Comparison of ENCODE assay signal across 9 cellular contexts in the genomic region with DNA sequence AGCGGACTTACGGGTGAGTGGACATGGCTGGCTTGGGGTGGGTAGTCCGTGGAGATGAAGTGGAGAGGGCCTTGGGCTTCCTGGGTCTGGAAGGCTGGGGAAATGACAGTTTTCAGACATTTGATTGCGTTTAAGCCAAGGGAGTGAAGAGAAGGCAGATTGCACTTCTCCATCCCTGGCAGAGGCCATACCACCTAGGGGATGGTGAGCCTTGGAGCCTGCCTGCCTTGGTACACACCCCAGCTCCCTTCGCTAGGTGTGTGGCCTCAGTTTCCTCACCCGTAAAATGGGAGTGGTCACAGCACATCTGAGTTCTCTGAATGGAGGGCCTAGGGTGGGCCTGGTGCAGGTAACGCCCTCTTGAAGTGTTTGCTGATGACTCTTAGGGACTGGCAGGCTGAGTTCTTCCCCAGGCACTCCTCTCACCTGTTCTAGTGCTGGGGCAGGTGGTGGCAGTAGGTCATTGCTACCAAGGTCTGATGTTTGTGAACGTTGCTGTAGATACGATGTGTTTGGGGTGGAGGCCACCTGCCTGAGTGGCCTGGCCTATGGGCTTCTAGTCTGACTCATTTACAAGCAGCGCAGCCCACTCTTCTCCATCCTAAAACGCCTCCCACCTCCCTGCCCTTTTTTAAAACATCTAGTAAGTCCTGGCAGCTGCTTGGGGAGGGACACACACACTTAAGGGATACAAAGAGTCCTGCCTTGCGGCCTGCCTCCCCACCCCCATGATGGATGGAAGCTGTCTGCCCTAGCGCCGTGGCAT. TPM values are rescaled to one million over a fixed set of nuclear protein-coding genes. Genes with fewer than 3 reads are reported as not detected.
DNase-seq lines count a peak whose midpoint lies in the region; ATAC-seq, FAIRE-seq and TF ChIP-seq lines count a peak whose summit lies in the region.
"Had no signal": no experiment of that assay in that cellular context is flagged by ENCODE, and none has a peak within 500 bp of the region (broad histone marks: within the 10 kb centered on the region; RNA-seq: fewer than 3 reads in every experiment).

No MANE protein-coding gene starts in this region.

- H3K4me1 Mint-ChIP-seq in progenitor cell of endocrine pancreas (ENCODE audit: low read depth), result peaks cover 23% of the 10 kb centered on the region

- no peaks in the 10 kb centered on the region for H3K27me3 ChIP-seq in effector memory CD4-positive, alpha-beta T cell (replicated peaks; ENCODE audit: control insufficient read depth, insufficient read depth, low read length, poor library complexity, severe bottlenecking)

- ATAC-seq in GM18868 (IDR thresholded peaks at IDR 0.05; ENCODE audit: unreplicated experiment), result no peak
- ATAC-seq in GM21381 (IDR thresholded peaks at IDR 0.05; ENCODE audit: unreplicated experiment), result no peak

- H3K9me3 ChIP-seq in effector memory CD4-positive, alpha-beta T cell (ENCODE audit: control insufficient read depth, low read length), result no peaks in the 10 kb centered on the region

- H3K36me3 Mint-ChIP-seq in progenitor cell of endocrine pancreas (ENCODE audit: insufficient read depth), result peaks cover 12% of the 10 kb centered on the region

- H3K4me3 ChIP-seq in effector memory CD4-positive, alpha-beta T cell (ENCODE audit: insufficient read depth, low read depth, low read length, poor library complexity, severe bottlenecking), result peak overlapping the region; percentile 85

- DNase-seq in GM12891 (ENCODE audit: insufficient read length, low spot score), result no peak
- peak; percentile 93 for DNase-seq in NCI-H2196 (lab: John Stamatoyannopoulos, UW; ENCODE audit: unreplicated experiment)
- no peak for DNase-seq in effector memory CD4-positive, alpha-beta T cell
- DNase-seq in progenitor cell of endocrine pancreas (ENCODE audit: low spot score, unreplicated experiment), result no peak
- no peak for DNase-seq in medulla oblongata (ENCODE audit: extremely low spot score)
- DNase-seq in NCI-H446 (lab: John Stamatoyannopoulos, UW), result no peak

- peaks cover 7% of the 10 kb centered on the region for H3K27me3 Mint-ChIP-seq in progenitor cell of endocrine pancreas

- peak overlapping the region; percentile 76 for H3K27ac Mint-ChIP-seq in progenitor cell of endocrine pancreas

- peaks cover 73% of the 10 kb centered on the region for H3K4me1 ChIP-seq in effector memory CD4-positive, alpha-beta T cell (ENCODE audit: control insufficient read depth, insufficient read depth, low read length, poor library complexity, severe bottlenecking)

- TF ChIP-seq POLR2A in GM12891 (IDR thresholded peaks at IDR 0.05; ENCODE audit: low read depth, low read length), result no peak

- H3K4me3 Mint-ChIP-seq in progenitor cell of endocrine pancreas (ENCODE audit: low read depth), result peak overlapping the region; percentile 51

- peak; percentile 45 for FAIRE-seq in GM12891 (lab: Jason Lieb, UNC)

- TF ChIP-seq CTCF in progenitor cell of endocrine pancreas (IDR thresholded peaks at IDR 0.05; ENCODE audit: unreplicated experiment), result no peak

- H3K9me3 Mint-ChIP-seq in progenitor cell of endocrine pancreas (ENCODE audit: low read depth), result no peaks in the 10 kb centered on the region

- H3K36me3 ChIP-seq in effector memory CD4-positive, alpha-beta T cell (ENCODE audit: control insufficient read depth, insufficient read depth, low read length), result peaks cover 39% of the 10 kb centered on the region

- peak overlapping the region; percentile 94 for H3K27ac ChIP-seq in effector memory CD4-positive, alpha-beta T cell (ENCODE audit: insufficient read depth, low read length, poor library complexity, severe bottlenecking)
- H3K27ac ChIP-seq: epithelial cell of prostate had no signal

TF ChIP-seq in GM12891, 5 proteins besides CTCF, POLR2A, EP300 and RAD21:
- no peak for TF ChIP-seq TAF1 (IDR thresholded peaks at IDR 0.05; ENCODE audit: low read depth, low read length)
- TF ChIP-seq PAX5 (IDR thresholded peaks at IDR 0.05; ENCODE audit: insufficient read depth, low read length, severe bottlenecking), result no peak
- no peak for TF ChIP-seq POLR2AphosphoS5 (IDR thresholded peaks at IDR 0.05; ENCODE audit: low read depth, low read length)
- TF ChIP-seq SPI1 (IDR thresholded peaks at IDR 0.05; ENCODE audit: low read depth, low read length), result no peak
- TF ChIP-seq POU2F2 (IDR thresholded peaks at IDR 0.05; ENCODE audit: low read depth, low read length), result no peak

RNA-seq across cellular contexts. Expression of gene RBM38, which starts 2.3 kb away (rescaled TPM):
- polyA plus RNA-seq in GM12891 (2012; ENCODE audit: low read depth, missing spikeins), result 82.1 TPM
- total RNA-seq in progenitor cell of endocrine pancreas, result 21.0 and 24.1 TPM in 2 replicates

RNA-seq across cellular contexts. Expression of gene RAE1, which starts 42.4 kb away (rescaled TPM):
- 29.3 TPM for polyA plus RNA-seq in GM12891 (2012; ENCODE audit: low read depth, missing spikeins)
- total RNA-seq in progenitor cell of endocrine pancreas, result 44.6 and 47.3 TPM in 2 replicates
